Comparison of ENCODE assay signal across 9 cellular contexts in the genomic region with DNA sequence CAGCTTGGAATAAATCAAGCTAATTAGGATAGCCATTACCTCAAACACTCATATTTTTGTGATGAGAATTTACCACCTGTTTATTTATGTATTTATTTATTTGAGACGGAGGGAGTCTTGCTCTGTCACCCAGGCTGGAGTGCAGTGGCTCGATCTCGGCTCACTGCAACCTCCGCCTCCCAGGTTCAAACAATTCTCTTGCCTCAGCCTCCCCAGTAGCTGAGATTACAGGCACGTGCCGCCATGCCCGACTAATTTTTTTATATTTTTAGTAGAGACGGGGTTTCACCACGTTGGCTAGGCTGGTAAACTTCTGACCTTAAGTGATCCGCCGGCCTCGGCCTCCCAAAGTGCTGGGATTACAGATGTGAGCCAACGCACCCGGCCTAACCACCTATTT. TPM values are rescaled to one million over a fixed set of nuclear protein-coding genes. Genes with fewer than 3 reads are reported as not detected.
DNase-seq lines count a peak whose midpoint lies in the region; ATAC-seq, FAIRE-seq and TF ChIP-seq lines count a peak whose summit lies in the region.
"Not testable (repeated sequence)": the region's sequence is repeated elsewhere in the genome, so short reads cannot be mapped to it uniquely, and the experiment has no call there.
"Had no signal": no experiment of that assay in that cellular context is flagged by ENCODE, and none has a peak within 500 bp of the region (broad histone marks: within the 10 kb centered on the region; RNA-seq: fewer than 3 reads in every experiment).

No MANE protein-coding gene starts in this region.

- peak overlapping the region; percentile 60 for H3K27ac Mint-ChIP-seq in Caco-2 (ENCODE audit: unreplicated experiment)

- intact Hi-C loops in Caco-2 (cut with micrococcal nuclease; ENCODE audit: unreplicated experiment): loop anchor here (5.0 kb wide), 2 partner anchors 47 to 72 kb away; partner anchors contain the start of genes CCDC87, CCS and RBM14
- intact Hi-C loops in esophagus muscularis mucosa (cut with DNase I); HepG2 (cut with micrococcal nuclease; ENCODE audit: unreplicated experiment): not testable (repeated sequence)

- TSS peak; percentile 82 for BruUV-seq in Caco-2 (replicated peaks; lab: Mats Ljungman, UMichigan)
- TSS peak; percentile 82 for BruUV-seq in HepG2 (replicated peaks; lab: Mats Ljungman, UMichigan)

- H3K36me3 Mint-ChIP-seq in Caco-2 (ENCODE audit: insufficient read depth, unreplicated experiment): peaks cover 20% of the 10 kb centered on the region

- not testable (repeated sequence) for DNase-seq in Caco-2; astrocyte of the spinal cord (ENCODE audit: low read depth, low spot score); esophagus muscularis mucosa (ENCODE audit: extremely low spot score); HepG2 (ENCODE audit: low spot score); thoracic aorta (ENCODE audit: low spot score)
- peak; percentile 53 for DNase-seq in Karpas-422

- H3K4me1 Mint-ChIP-seq in Caco-2 (ENCODE audit: low read depth, unreplicated experiment): peaks cover 15% of the 10 kb centered on the region

- H3K4me1 ChIP-seq in Caco-2 (peaks cover 25% of the 10 kb centered on the region), Karpas-422 (ENCODE audit: low read length) (peaks cover 40% of the 10 kb centered on the region), esophagus muscularis mucosa (peaks cover 28 to 48% (median 38%) of the 10 kb centered on the region in 4 donors), HepG2 (ENCODE audit: insufficient read depth, low read length) (peaks cover 39% of the 10 kb centered on the region), neutrophil (ENCODE audit: control insufficient read depth in 1 of 2, insufficient read depth in 1 of 2, low read depth in 1 of 2, low read length in 1 of 2) (peaks cover 30 to 35% of the 10 kb centered on the region in 2 experiments), thoracic aorta (ENCODE audit: control insufficient read depth in 1 of 2, low read depth in 2 of 2) (peaks cover 15 to 25% of the 10 kb centered on the region in 2 donors)

- H3K9me3 Mint-ChIP-seq in Caco-2 (ENCODE audit: unreplicated experiment): not testable (repeated sequence)

- H3K4me3 ChIP-seq in Caco-2 (ENCODE audit: low read depth, low read length) (peak overlapping the region; percentile 59), Karpas-422 (ENCODE audit: low read length) (peak overlapping the region; percentile 97), WI38 (ENCODE audit: low read depth, low read length) (peak overlapping the region; percentile 66), astrocyte of the spinal cord (ENCODE audit: low read depth, low read length) (peak overlapping the region; percentile 71), esophagus muscularis mucosa (peak overlapping the region; percentile 78 to 83 (median 82)), HepG2 (replicated peaks in 1 of 3; ENCODE audit: insufficient read depth in 1 of 3, low read depth in 2 of 3, low read length in 3 of 3) (peak overlapping the region; percentile 69 to 93 (median 83)), neutrophil (ENCODE audit: low read depth in 1 of 2, low read length in 1 of 2) (peak overlapping the region; percentile 84 to 86), thoracic aorta (peak overlapping the region; percentile 99)

- not testable (repeated sequence) for H3K9me3 ChIP-seq in Caco-2; Karpas-422 (ENCODE audit: low read length); esophagus muscularis mucosa; HepG2 (ENCODE audit: low read length); neutrophil; thoracic aorta

- 70% methylated on average over 14 of the region's 14 CpGs for WGBS in esophagus muscularis mucosa
- 22% methylated on average over 14 of the region's 14 CpGs for WGBS in HepG2 (ENCODE audit: low lambda C conversion rate)

- H3K27me3 Mint-ChIP-seq in Caco-2 (ENCODE audit: insufficient read depth, unreplicated experiment): not testable (repeated sequence)

- not testable (repeated sequence) for H4K20me1 ChIP-seq in Karpas-422 (ENCODE audit: insufficient read depth, low read depth, low read length); HepG2 (ENCODE audit: insufficient read depth, low read length)

- POLR2A ChIA-PET in Caco-2 (lab: Charles Lee): interaction anchor here (1.2 to 1.9 kb wide), 5 partner anchors 48 to 298 kb away, joined by 4 to 31 read pairs (median 13); partner anchors contain the start of genes CCDC87, DPP3, RBM14 and RCE1
- POLR2A ChIA-PET in HepG2 (lab: Yijun Ruan, JAX): interaction anchor here (0.9 to 2.9 kb wide), 7 partner anchors 13 to 133 kb away, joined by 4 to 17 read pairs (median 9); partner anchors contain the start of genes DPP3, RBM14, RBM4 and RBM4B

- not testable (repeated sequence) for H3K79me2 ChIP-seq in Karpas-422 (ENCODE audit: low read length); HepG2 (ENCODE audit: insufficient read depth, low read length)

- TF ChIP-seq EP300 in esophagus muscularis mucosa (IDR thresholded peaks at IDR 0.05); HepG2 (IDR thresholded peaks at IDR 0.05; ENCODE audit: low read depth in 2 of 2, low read length in 2 of 2); HepG2 (CRISPR knock-in tag; IDR thresholded peaks at IDR 0.05; ENCODE audit: borderline replicate concordance): not testable (repeated sequence)

- not testable (repeated sequence) for TF ChIP-seq CTCF in Caco-2 (IDR thresholded peaks at IDR 0.05; ENCODE audit: insufficient read depth in 1 of 2, low read depth in 1 of 2, low read length in 1 of 2, severe bottlenecking in 1 of 2, unreplicated experiment in 1 of 2); WI38 (IDR thresholded peaks at IDR 0.05; ENCODE audit: low read depth, low read length); astrocyte of the spinal cord (IDR thresholded peaks at IDR 0.05; ENCODE audit: low read depth, low read length); esophagus muscularis mucosa (IDR thresholded peaks at IDR 0.05); HepG2 (CRISPR knock-in tag; IDR thresholded peaks at IDR 0.05); neutrophil (IDR thresholded peaks at IDR 0.05); thoracic aorta (IDR thresholded peaks at IDR 0.05)

- peak overlapping the region; percentile 84 for H3K4me3 Mint-ChIP-seq in Caco-2 (ENCODE audit: unreplicated experiment)

- not testable (repeated sequence) for H2AFZ ChIP-seq in Karpas-422 (ENCODE audit: low read length); HepG2 (ENCODE audit: low read length)

- peak overlapping the region; percentile 93 for H3K4me2 ChIP-seq in Karpas-422 (ENCODE audit: low read depth, low read length, poor library complexity, severe bottlenecking)
- H3K4me2 ChIP-seq in HepG2 (ENCODE audit: low read depth, low read length): peak overlapping the region; percentile 97

- ATAC-seq in HepG2; thoracic aorta (ENCODE audit: insufficient number of reproducible peaks, low FRiP score, low read depth): not testable (repeated sequence)

- in situ Hi-C loops in astrocyte of the spinal cord (cut with HindIII; ENCODE audit: low sequenced_read_pairs); HepG2 (cut with HindIII; ENCODE audit: extremely low pct_ligation_motif_present, low pct_unique_long_range_greater_than_20kb): not testable (repeated sequence)

- not testable (repeated sequence) for FAIRE-seq in HepG2 (lab: Jason Lieb, UNC)

- TF ChIP-seq POLR2A in esophagus muscularis mucosa (IDR thresholded peaks at IDR 0.05; ENCODE audit: low read depth); HepG2 (IDR thresholded peaks at IDR 0.05; ENCODE audit: insufficient read depth in 1 of 2, low read depth in 2 of 2, low read length in 2 of 2): not testable (repeated sequence)

- H3K27ac ChIP-seq in Karpas-422 (ENCODE audit: low read length) (peak overlapping the region; percentile 76), neutrophil (peak overlapping the region; percentile 83)
- H3K27ac ChIP-seq in esophagus muscularis mucosa (replicated peaks in 1 of 4); HepG2 (ENCODE audit: extremely low read length, insufficient read depth, low read length); thoracic aorta: not testable (repeated sequence)

- H3K9me2 ChIP-seq in Karpas-422 (replicated peaks; ENCODE audit: insufficient read depth, low read length): not testable (repeated sequence)

- not testable (repeated sequence) for TF ChIP-seq RAD21 in HepG2 (CRISPR knock-in tag; IDR thresholded peaks at IDR 0.05)

- CTCF ChIA-PET in Caco-2 (lab: Charles Lee): interaction anchor here (1.5 to 2.2 kb wide), 2 partner anchors 47 to 133 kb away, joined by 12 to 31 read pairs; partner anchors contain the start of genes CCDC87, CCS and RBM4B
- CTCF ChIA-PET in HepG2 (lab: Yijun Ruan, JAX; ENCODE audit: low intra/inter-chr PET ratio, low total read pairs): not testable (repeated sequence)

- H3K9ac ChIP-seq in Karpas-422 (ENCODE audit: low read length): peak overlapping the region; percentile 96
- H3K9ac ChIP-seq in HepG2 (ENCODE audit: insufficient read depth, low read depth, low read length): peak overlapping the region; percentile 79

- H3K36me3 ChIP-seq in Caco-2 (ENCODE audit: control insufficient read depth, insufficient read depth, low read length); Karpas-422 (ENCODE audit: insufficient read depth, low read length); HepG2 (replicated peaks in 1 of 2; ENCODE audit: control insufficient read depth in 1 of 2, insufficient read depth in 2 of 2, low read length in 2 of 2); neutrophil; thoracic aorta: not testable (repeated sequence)
- peaks cover 0 to 36% (median 25%) of the 10 kb centered on the region in 4 donors for H3K36me3 ChIP-seq in esophagus muscularis mucosa

- H3K27me3 ChIP-seq in Caco-2 (replicated peaks; ENCODE audit: control insufficient read depth, insufficient read depth, low read length); Karpas-422 (ENCODE audit: low read length); esophagus muscularis mucosa; HepG2 (ENCODE audit: control insufficient read depth in 1 of 2, insufficient read depth in 2 of 2, low read length in 2 of 2); thoracic aorta (replicated peaks; ENCODE audit: insufficient read depth): not testable (repeated sequence)
- peaks cover 32% of the 10 kb centered on the region for H3K27me3 ChIP-seq in neutrophil

RNA-seq across cellular contexts. Expression of gene ZDHHC24, which starts 0.9 kb away (rescaled TPM):
- total RNA-seq in Caco-2 (2022): 25.1 and 26.9 TPM in 2 replicates
- 22.2 and 35.0 TPM in 2 replicates for total RNA-seq in Karpas-422 (2014; rRNA removed; shearing (Covaris generic); ENCODE audit: low replicate concordance)
- total RNA-seq in esophagus muscularis mucosa: 10 to 100 TPM in 2 of 4 donors, 1 to 10 TPM in 2; 7.6 to 16.2 (median 12.2) TPM
- total RNA-seq in HepG2 (2016; rRNA removed; fragmentation: Illumina TruSeq; extraction: Trizol): 1.9 and 4.3 TPM in 2 replicates
- total RNA-seq in HepG2 (2016; cell fraction: cytosol; rRNA removed; fragmentation: Illumina TruSeq; extraction: Trizol; ENCODE audit: low read depth): 1.9 and 2.0 TPM in 2 replicates
- 1.8 and 4.6 TPM in 2 replicates for total RNA-seq in HepG2 (2016; cell fraction: insoluble cytoplasmic fraction; rRNA removed; fragmentation: Illumina TruSeq; extraction: Trizol)
- total RNA-seq in HepG2 (2016; cell fraction: membrane; rRNA removed; fragmentation: Illumina TruSeq; extraction: Trizol): 2.5 and 3.7 TPM in 2 replicates
- 3.0 and 4.3 TPM in 2 replicates for total RNA-seq in HepG2 (2016; cell fraction: nucleus; rRNA removed; fragmentation: Illumina TruSeq; extraction: Trizol)
- 4.3 and 6.0 TPM in 2 replicates for polyA plus RNA-seq in HepG2 (2011; rRNA removed)
- 4.4 and 5.3 TPM in 2 replicates for polyA plus RNA-seq in HepG2 (2011; cell fraction: cytosol; rRNA removed)
- 3.9 and 4.1 TPM in 2 replicates for polyA plus RNA-seq in HepG2 (2011; cell fraction: nucleus; rRNA removed)
- polyA plus RNA-seq in HepG2 (2012): 2.8 and 3.2 TPM in 2 replicates
- 1.6 and 2.2 TPM in 2 replicates for polyA plus RNA-seq in HepG2 (2016; cell fraction: cytosol; fragmentation: Illumina TruSeq; extraction: Trizol; ENCODE audit: low read depth)
- polyA plus RNA-seq in HepG2 (2016; cell fraction: insoluble cytoplasmic fraction; fragmentation: Illumina TruSeq; extraction: Trizol; ENCODE audit: low read depth): 1.4 and 1.8 TPM in 2 replicates
- polyA plus RNA-seq in HepG2 (2016; cell fraction: membrane; fragmentation: Illumina TruSeq; extraction: Trizol; ENCODE audit: low read depth): 1.8 TPM in 2 replicates
- 5.7 and 6.0 TPM in 2 replicates for polyA plus RNA-seq in HepG2 (2016; cell fraction: nucleus; fragmentation: Illumina TruSeq; extraction: Trizol; ENCODE audit: insufficient read depth, low read depth)
- polyA minus RNA-seq in HepG2 (2011; rRNA and poly(A)+ RNA removed; ENCODE audit: low replicate concordance): 5.8 and 12.6 TPM in 2 replicates
- polyA minus RNA-seq in HepG2 (2011; cell fraction: cytosol; rRNA and poly(A)+ RNA removed): 4.6 and 5.8 TPM in 2 replicates
- polyA minus RNA-seq in HepG2 (2011; cell fraction: nucleus; rRNA and poly(A)+ RNA removed): 0.77 and 1.1 TPM in 2 replicates
- 10 to 100 TPM; 10.2 to 15.7 TPM for total RNA-seq in thoracic aorta

RNA-seq across cellular contexts. Expression of gene ACTN3, which starts 1.8 kb away (rescaled TPM):
- 0.16 TPM in 1 of 2 replicates, not detected in the other for total RNA-seq in Caco-2 (2022)
- not detected in 2 replicates for total RNA-seq in Karpas-422 (2014; rRNA removed; shearing (Covaris generic); ENCODE audit: low replicate concordance)
- not detected for total RNA-seq in esophagus muscularis mucosa
- 0.04 TPM in 1 of 2 replicates, not detected in the other for total RNA-seq in HepG2 (2016; rRNA removed; fragmentation: Illumina TruSeq; extraction: Trizol)
- total RNA-seq in HepG2 (2016; cell fraction: cytosol; rRNA removed; fragmentation: Illumina TruSeq; extraction: Trizol; ENCODE audit: low read depth): not detected in 2 replicates
- total RNA-seq in HepG2 (2016; cell fraction: insoluble cytoplasmic fraction; rRNA removed; fragmentation: Illumina TruSeq; extraction: Trizol): not detected in 2 replicates
- not detected in 2 replicates for total RNA-seq in HepG2 (2016; cell fraction: membrane; rRNA removed; fragmentation: Illumina TruSeq; extraction: Trizol)
- not detected in 2 replicates for total RNA-seq in HepG2 (2016; cell fraction: nucleus; rRNA removed; fragmentation: Illumina TruSeq; extraction: Trizol)
- 0.07 and 0.09 TPM in 2 replicates for polyA plus RNA-seq in HepG2 (2011; rRNA removed)
- 0.01 and 0.03 TPM in 2 replicates for polyA plus RNA-seq in HepG2 (2011; cell fraction: cytosol; rRNA removed)
- polyA plus RNA-seq in HepG2 (2011; cell fraction: nucleus; rRNA removed): 0.85 and 1.2 TPM in 2 replicates
- polyA plus RNA-seq in HepG2 (2012): 0.07 and 0.21 TPM in 2 replicates
- not detected in 2 replicates for polyA plus RNA-seq in HepG2 (2016; cell fraction: cytosol; fragmentation: Illumina TruSeq; extraction: Trizol; ENCODE audit: low read depth)
- not detected in 2 replicates for polyA plus RNA-seq in HepG2 (2016; cell fraction: insoluble cytoplasmic fraction; fragmentation: Illumina TruSeq; extraction: Trizol; ENCODE audit: low read depth)
- not detected in 2 replicates for polyA plus RNA-seq in HepG2 (2016; cell fraction: membrane; fragmentation: Illumina TruSeq; extraction: Trizol; ENCODE audit: low read depth)
- polyA plus RNA-seq in HepG2 (2016; cell fraction: nucleus; fragmentation: Illumina TruSeq; extraction: Trizol; ENCODE audit: insufficient read depth, low read depth): 0.15 and 0.25 TPM in 2 replicates
- not detected in 2 replicates for polyA minus RNA-seq in HepG2 (2011; rRNA and poly(A)+ RNA removed; ENCODE audit: low replicate concordance)
- polyA minus RNA-seq in HepG2 (2011; cell fraction: cytosol; rRNA and poly(A)+ RNA removed): not detected in 2 replicates
- polyA minus RNA-seq in HepG2 (2011; cell fraction: nucleus; rRNA and poly(A)+ RNA removed): 0.25 TPM in 1 of 2 replicates, not detected in the other
- not detected for total RNA-seq in thoracic aorta
- total RNA-seq: lower leg skin had no signal

RNA-seq across cellular contexts. Expression of gene CTSF, which starts 23.5 kb away (rescaled TPM):
- total RNA-seq in Caco-2 (2022) (not detected in 2 replicates), esophagus muscularis mucosa (100 to 1,000 TPM in 2 of 4 donors, 10 to 100 TPM in 2; 73.1 to 112 (median 96.6) TPM), HepG2 (2016; rRNA removed; fragmentation: Illumina TruSeq; extraction: Trizol) (not detected in 2 replicates), thoracic aorta (100 to 1,000 TPM; 122 to 195 TPM)
- total RNA-seq in Karpas-422 (2014; rRNA removed; shearing (Covaris generic); ENCODE audit: low replicate concordance): not detected in 2 replicates
- total RNA-seq in HepG2 (2016; cell fraction: cytosol; rRNA removed; fragmentation: Illumina TruSeq; extraction: Trizol; ENCODE audit: low read depth): not detected in 2 replicates
- total RNA-seq in HepG2 (2016; cell fraction: insoluble cytoplasmic fraction; rRNA removed; fragmentation: Illumina TruSeq; extraction: Trizol): not detected in 2 replicates
- not detected in 2 replicates for total RNA-seq in HepG2 (2016; cell fraction: membrane; rRNA removed; fragmentation: Illumina TruSeq; extraction: Trizol)
- total RNA-seq in HepG2 (2016; cell fraction: nucleus; rRNA removed; fragmentation: Illumina TruSeq; extraction: Trizol): not detected in 2 replicates
- polyA plus RNA-seq in HepG2 (2011; rRNA removed): 0.17 TPM in 1 of 2 replicates, not detected in the other
- polyA plus RNA-seq in HepG2 (2011; cell fraction: cytosol; rRNA removed): 0.08 TPM in 1 of 2 replicates, not detected in the other
- polyA plus RNA-seq in HepG2 (2011; cell fraction: nucleus; rRNA removed): 0.24 TPM in 1 of 2 replicates, not detected in the other
- polyA plus RNA-seq in HepG2 (2012): not detected in 2 replicates
- not detected in 2 replicates for polyA plus RNA-seq in HepG2 (2016; cell fraction: cytosol; fragmentation: Illumina TruSeq; extraction: Trizol; ENCODE audit: low read depth)
- polyA plus RNA-seq in HepG2 (2016; cell fraction: insoluble cytoplasmic fraction; fragmentation: Illumina TruSeq; extraction: Trizol; ENCODE audit: low read depth): not detected in 2 replicates
- not detected in 2 replicates for polyA plus RNA-seq in HepG2 (2016; cell fraction: membrane; fragmentation: Illumina TruSeq; extraction: Trizol; ENCODE audit: low read depth)
- polyA plus RNA-seq in HepG2 (2016; cell fraction: nucleus; fragmentation: Illumina TruSeq; extraction: Trizol; ENCODE audit: insufficient read depth, low read depth): not detected in 2 replicates
- 6.7 TPM in 1 of 2 replicates, not detected in the other for polyA minus RNA-seq in HepG2 (2011; rRNA and poly(A)+ RNA removed; ENCODE audit: low replicate concordance)
- not detected in 2 replicates for polyA minus RNA-seq in HepG2 (2011; cell fraction: cytosol; rRNA and poly(A)+ RNA removed)
- not detected in 2 replicates for polyA minus RNA-seq in HepG2 (2011; cell fraction: nucleus; rRNA and poly(A)+ RNA removed)

RNA-seq across cellular contexts. Expression of gene BBS1, which starts 34.5 kb away (rescaled TPM):
- total RNA-seq in Caco-2 (2022) (47.1 and 50.0 TPM in 2 replicates), esophagus muscularis mucosa (10 to 100 TPM; 68.1 to 78.5 (median 73.1) TPM), HepG2 (2016; rRNA removed; fragmentation: Illumina TruSeq; extraction: Trizol) (8.1 and 14.1 TPM in 2 replicates), thoracic aorta (100 to 1,000 TPM in 1 of 2 donors, 10 to 100 TPM in 1; 90.3 to 114 TPM)
- total RNA-seq in Karpas-422 (2014; rRNA removed; shearing (Covaris generic); ENCODE audit: low replicate concordance): 9.1 and 37.3 TPM in 2 replicates
- total RNA-seq in HepG2 (2016; cell fraction: cytosol; rRNA removed; fragmentation: Illumina TruSeq; extraction: Trizol; ENCODE audit: low read depth): 4.8 and 5.7 TPM in 2 replicates
- total RNA-seq in HepG2 (2016; cell fraction: insoluble cytoplasmic fraction; rRNA removed; fragmentation: Illumina TruSeq; extraction: Trizol): 7.6 and 12.8 TPM in 2 replicates
- total RNA-seq in HepG2 (2016; cell fraction: membrane; rRNA removed; fragmentation: Illumina TruSeq; extraction: Trizol): 5.7 and 6.3 TPM in 2 replicates
- total RNA-seq in HepG2 (2016; cell fraction: nucleus; rRNA removed; fragmentation: Illumina TruSeq; extraction: Trizol): 15.1 and 16.7 TPM in 2 replicates
- polyA plus RNA-seq in HepG2 (2011; rRNA removed): 11.7 and 12.1 TPM in 2 replicates
- polyA plus RNA-seq in HepG2 (2011; cell fraction: cytosol; rRNA removed): 6.2 and 6.5 TPM in 2 replicates
- 45.3 and 52.0 TPM in 2 replicates for polyA plus RNA-seq in HepG2 (2011; cell fraction: nucleus; rRNA removed)
- 6.7 and 8.6 TPM in 2 replicates for polyA plus RNA-seq in HepG2 (2012)
- 0.54 and 0.81 TPM in 2 replicates for polyA plus RNA-seq in HepG2 (2016; cell fraction: cytosol; fragmentation: Illumina TruSeq; extraction: Trizol; ENCODE audit: low read depth)
- polyA plus RNA-seq in HepG2 (2016; cell fraction: insoluble cytoplasmic fraction; fragmentation: Illumina TruSeq; extraction: Trizol; ENCODE audit: low read depth): 5.3 and 8.5 TPM in 2 replicates
- polyA plus RNA-seq in HepG2 (2016; cell fraction: membrane; fragmentation: Illumina TruSeq; extraction: Trizol; ENCODE audit: low read depth): 1.8 and 2.2 TPM in 2 replicates
- 24.8 and 29.8 TPM in 2 replicates for polyA plus RNA-seq in HepG2 (2016; cell fraction: nucleus; fragmentation: Illumina TruSeq; extraction: Trizol; ENCODE audit: insufficient read depth, low read depth)
- 19.0 and 43.1 TPM in 2 replicates for polyA minus RNA-seq in HepG2 (2011; rRNA and poly(A)+ RNA removed; ENCODE audit: low replicate concordance)
- 10.1 and 10.6 TPM in 2 replicates for polyA minus RNA-seq in HepG2 (2011; cell fraction: cytosol; rRNA and poly(A)+ RNA removed)
- polyA minus RNA-seq in HepG2 (2011; cell fraction: nucleus; rRNA and poly(A)+ RNA removed): 24.6 and 34.3 TPM in 2 replicates

RNA-seq across cellular contexts. Expression of gene CCDC87, which starts 47.9 kb away (rescaled TPM):
- total RNA-seq in Caco-2 (2022) (1.0 TPM in 2 replicates), esophagus muscularis mucosa (under 1 TPM; 0.17 to 0.83 (median 0.46) TPM), HepG2 (2016; rRNA removed; fragmentation: Illumina TruSeq; extraction: Trizol) (0.17 and 0.42 TPM in 2 replicates), thoracic aorta (under 1 TPM in 1 of 2 donors, not detected in 1; 0.68 TPM)
- 0.22 and 0.75 TPM in 2 replicates for total RNA-seq in Karpas-422 (2014; rRNA removed; shearing (Covaris generic); ENCODE audit: low replicate concordance)
- total RNA-seq in HepG2 (2016; cell fraction: cytosol; rRNA removed; fragmentation: Illumina TruSeq; extraction: Trizol; ENCODE audit: low read depth): 0.10 and 0.18 TPM in 2 replicates
- total RNA-seq in HepG2 (2016; cell fraction: insoluble cytoplasmic fraction; rRNA removed; fragmentation: Illumina TruSeq; extraction: Trizol): 0.27 and 0.41 TPM in 2 replicates
- 0.46 and 0.48 TPM in 2 replicates for total RNA-seq in HepG2 (2016; cell fraction: membrane; rRNA removed; fragmentation: Illumina TruSeq; extraction: Trizol)
- 0.66 and 0.78 TPM in 2 replicates for total RNA-seq in HepG2 (2016; cell fraction: nucleus; rRNA removed; fragmentation: Illumina TruSeq; extraction: Trizol)
- 0.05 and 0.09 TPM in 2 replicates for polyA plus RNA-seq in HepG2 (2011; rRNA removed)
- 0.04 and 0.05 TPM in 2 replicates for polyA plus RNA-seq in HepG2 (2011; cell fraction: cytosol; rRNA removed)
- 0.17 and 0.29 TPM in 2 replicates for polyA plus RNA-seq in HepG2 (2011; cell fraction: nucleus; rRNA removed)
- 0.20 and 0.21 TPM in 2 replicates for polyA plus RNA-seq in HepG2 (2012)
- not detected in 2 replicates for polyA plus RNA-seq in HepG2 (2016; cell fraction: cytosol; fragmentation: Illumina TruSeq; extraction: Trizol; ENCODE audit: low read depth)
- 0.15 and 0.29 TPM in 2 replicates for polyA plus RNA-seq in HepG2 (2016; cell fraction: insoluble cytoplasmic fraction; fragmentation: Illumina TruSeq; extraction: Trizol; ENCODE audit: low read depth)
- polyA plus RNA-seq in HepG2 (2016; cell fraction: membrane; fragmentation: Illumina TruSeq; extraction: Trizol; ENCODE audit: low read depth): 0.06 and 0.10 TPM in 2 replicates
- 0.15 TPM in 1 of 2 replicates, not detected in the other for polyA plus RNA-seq in HepG2 (2016; cell fraction: nucleus; fragmentation: Illumina TruSeq; extraction: Trizol; ENCODE audit: insufficient read depth, low read depth)
- 0.22 and 0.23 TPM in 2 replicates for polyA minus RNA-seq in HepG2 (2011; rRNA and poly(A)+ RNA removed; ENCODE audit: low replicate concordance)
- polyA minus RNA-seq in HepG2 (2011; cell fraction: cytosol; rRNA and poly(A)+ RNA removed): not detected in 2 replicates
- polyA minus RNA-seq in HepG2 (2011; cell fraction: nucleus; rRNA and poly(A)+ RNA removed): 0.37 and 0.64 TPM in 2 replicates

Comparison
In these comparisons a context has a peak if more than half of its experiments do, and no peak if none do; other contexts are left out.
1. RNA of gene CTSF, which starts 23.5 kb away (total RNA-seq): 122 to 195 TPM in thoracic aorta and 73.1 to 112 TPM in esophagus muscularis mucosa; not detected in Caco-2, not detected in Karpas-422 and not detected in HepG2; every median in the first group is over 10 times any median in the second.
2. Peak in every context shown above with its lines, with median percentiles within 50 percentile points of each other: H3K4me3 ChIP-seq.